8 cellular contexts compared by ENCODE assay signal in genomic region chr5:172910828-172911627, GRCh38. TPM values are rescaled to one million over a fixed set of nuclear protein-coding genes. Genes with fewer than 3 reads are reported as not detected.
DNase-seq lines count a peak whose midpoint lies in the region; ATAC-seq, FAIRE-seq and TF ChIP-seq lines count a peak whose summit lies in the region.

No MANE protein-coding gene starts in this region.

- H3K4me3 ChIP-seq in PC-9 (no peak overlapping the region), mucosa of descending colon (no peak overlapping the region)

- no peaks in the 10 kb centered on the region for H3K9me2 ChIP-seq in PC-9 (ENCODE audit: insufficient read depth)

- 0 out of 2 replicates have a peak, but pooled peaks cover 8% of the 10 kb centered on the region for H3K36me3 ChIP-seq in PC-9 (ENCODE audit: low read depth)
- H3K36me3 ChIP-seq in mucosa of descending colon (ENCODE audit: low read depth) = no peaks in the 10 kb centered on the region

- TF ChIP-seq CTCF in PC-9 (conservative IDR thresholded peaks at IDR 0.05) (peak; percentile 57), mucosa of descending colon (IDR thresholded peaks at IDR 0.05) (no peak)

- no peaks in the 10 kb centered on the region for H3K27me3 ChIP-seq in PC-9 (ENCODE audit: insufficient read depth, low read depth)

- POLR2A ChIA-PET in PC-9 (lab: Charles Lee; ENCODE audit: unreplicated experiment) = no interaction called here

- no peak overlapping the region for H3K27ac ChIP-seq in PC-9

- DNase-seq in Ammon's horn (ENCODE audit: low spot score) (peak; percentile 50), GM18507 (ENCODE audit: extremely low spot score, insufficient read length, low read depth) (peak; percentile 23), PC-9 (peak; percentile 37 to 47), dermis microvascular lymphatic vessel endothelial cell (ENCODE audit: low read depth in 2 of 2) (peak; percentile 95 to 98), mucosa of descending colon (peak; percentile 56 to 79 (median 74)), H54 (ENCODE audit: insufficient read length, low spot score) (no peak), activated gamma-delta T cell treated with Interleukin-2 at 50 U/mL for 16 hours (no peak)
- no peak for DNase-seq in stimulated activated naive CD4-positive, alpha-beta T cell treated with Interleukin-2 at 50 U/mL for 16 hours (lab: John Stamatoyannopoulos, UW)

- no peak overlapping the region for H3K4me2 ChIP-seq in PC-9

- TF ChIP-seq POLR2A in H54 (IDR thresholded peaks at IDR 0.05; ENCODE audit: low read depth, low read length) = no peak

- FAIRE-seq in GM18507 (lab: Jason Lieb, UNC) = peak; percentile 87
- FAIRE-seq in H54 (lab: Jason Lieb, UNC) = no peak

- H4K20me1 ChIP-seq in PC-9 (ENCODE audit: insufficient read depth) = no peaks in the 10 kb centered on the region

- H3K79me2 ChIP-seq in PC-9 (ENCODE audit: low read depth) = peaks cover 6% of the 10 kb centered on the region; the same call in 1 of the 2 replicates

- CTCF ChIA-PET in PC-9 (lab: Charles Lee) = interaction anchor here (0.7 kb wide), 1 partner anchor 195 kb away, joined by 3 read pairs; no protein-coding TSS in a partner anchor

- no peak overlapping the region for H2AFZ ChIP-seq in PC-9

- ATAC-seq in mucosa of descending colon = peak; percentile 81

- H3K4me1 ChIP-seq in PC-9 (replicated peaks; ENCODE audit: insufficient read depth) (peaks cover 7% of the 10 kb centered on the region), mucosa of descending colon (ENCODE audit: low read depth) (no peaks in the 10 kb centered on the region)

- H3K9me3 ChIP-seq in PC-9 (ENCODE audit: insufficient read depth, low read depth) (no peaks in the 10 kb centered on the region), mucosa of descending colon (no peaks in the 10 kb centered on the region)

- intact Hi-C loops in PC-9 (cut with micrococcal nuclease; ENCODE audit: unreplicated experiment) = no loop called here
- intact Hi-C loops in mucosa of descending colon (cut with DNase I, micrococcal nuclease) = no loop called here

- H3F3A ChIP-seq in PC-9 (ENCODE audit: insufficient read depth, low read depth) = peaks cover 4% of the 10 kb centered on the region

- no TSS peak for BruUV-seq in PC-9 (replicated peaks; lab: Mats Ljungman, UMichigan)

RNA-seq across cellular contexts. Expression of gene RPL26L1, which starts 48.2 kb away (rescaled TPM):
- total RNA-seq in PC-9 (2021) (54.4 and 87.1 TPM in 2 replicates), dermis microvascular lymphatic vessel endothelial cell (28.8 and 32.2 TPM in 2 replicates), mucosa of descending colon (10 to 100 TPM; 16.1 to 26.5 (median 22.2) TPM)

Comparison
In these comparisons a context has a peak if more than half of its experiments do, and no peak if none do; other contexts are left out.
1. DNase-seq: peak in Ammon's horn (single experiment), GM18507 (single experiment), PC-9 (2 of 2), dermis microvascular lymphatic vessel endothelial cell (2 of 2) and mucosa of descending colon (3 of 3); none in H54 (single experiment), stimulated activated naive CD4-positive, alpha-beta T cell treated with Interleukin-2 at 50 U/mL for 16 hours (single experiment) and activated gamma-delta T cell treated with Interleukin-2 at 50 U/mL for 16 hours (single experiment).